1 cellular context compared by ENCODE assay signal in the genomic region with DNA sequence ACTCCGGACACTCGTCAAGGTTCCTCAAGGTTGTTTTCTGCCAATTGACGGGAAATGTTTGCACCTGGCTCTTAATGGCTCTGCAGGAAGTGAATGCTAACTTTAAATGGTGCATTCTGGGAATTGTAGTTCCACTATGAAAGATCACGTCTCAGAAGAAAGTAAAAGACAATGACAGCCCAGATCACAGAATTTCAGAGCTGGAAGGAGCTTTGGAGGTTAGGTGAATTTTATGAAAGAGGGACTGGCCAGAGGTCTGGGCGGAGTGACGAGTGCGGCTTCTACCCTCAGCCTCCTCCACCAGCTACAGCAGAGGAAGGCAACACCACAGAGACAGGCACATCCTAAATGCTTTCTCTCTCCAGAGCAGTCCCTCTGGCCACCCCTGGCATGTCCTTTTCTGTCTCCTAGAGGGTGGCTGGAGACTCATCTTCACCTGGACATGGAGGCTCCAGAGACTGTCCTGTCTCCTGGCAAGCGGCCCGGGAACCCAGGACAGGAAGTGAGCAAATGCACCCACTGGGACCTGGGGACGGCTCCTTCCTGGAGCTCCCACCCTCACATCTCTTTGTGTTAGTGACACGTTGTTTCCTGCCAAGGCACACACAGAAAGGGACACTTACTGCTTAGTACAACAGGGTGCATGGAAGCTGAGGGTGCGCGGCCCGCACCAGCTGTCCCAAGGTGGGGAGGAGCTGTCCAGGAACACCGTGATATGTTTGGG.
TF ChIP-seq lines count a peak whose summit lies in the region.

No MANE protein-coding gene starts in this region.

TF ChIP-seq in GM12878, 131 proteins besides CTCF, POLR2A, EP300 and RAD21 (continued from another document):
- TF ChIP-seq NBN (IDR thresholded peaks at IDR 0.05), result 0 out of 2 replicates have a peak, but pooled peaks have one; percentile 33
